Comparison of ENCODE assay signal across 1 cellular context in genomic region chr9:84966876-84967830, GRCh38.
TF ChIP-seq lines count a peak whose summit lies in the region.

No MANE protein-coding gene starts in this region.

TF ChIP-seq in WTC11, 78 proteins besides CTCF, POLR2A, EP300 and RAD21 (continued from another document):
- no peak for TF ChIP-seq ZSCAN18 (CRISPR knock-in tag; IDR thresholded peaks at IDR 0.05)
TF ChIP-seq in WTC11: peak in this region for 1.
